1 cellular context compared by ENCODE assay signal in genomic region chr14:101730626-101731186, GRCh38.
TF ChIP-seq lines count a peak whose summit lies in the region.

No MANE protein-coding gene starts in this region.

TF ChIP-seq in GM12878, 131 proteins besides CTCF, POLR2A, EP300 and RAD21:
- no peak for TF ChIP-seq SMARCA5 (IDR thresholded peaks at IDR 0.05)
- TF ChIP-seq E2F4 (IDR thresholded peaks at IDR 0.05; ENCODE audit: low read depth, low read length): no peak
